ENCODE assay signal across 8 cellular contexts in genomic region chr16:1677942-1678499, GRCh38. TPM values are rescaled to one million over a fixed set of nuclear protein-coding genes. Genes with fewer than 3 reads are reported as not detected.
DNase-seq lines count a peak whose midpoint lies in the region; ATAC-seq and TF ChIP-seq lines count a peak whose summit lies in the region.

Gene JPT2, plus strand, starts transcription at chr16:1678279. Its CDS starts 34 bp downstream, at chr16:1678313.

- dilution Hi-C loops in mammary epithelial cell (cut with HindIII; ENCODE audit: low sequenced_read_pairs) = loop anchor here (10.0 kb wide), 1 partner anchor 383 kb away; no protein-coding TSS in a partner anchor

- H3K27me3 ChIP-seq in WERI-Rb-1 (ENCODE audit: insufficient read depth, low read depth, severe bottlenecking) = no peaks in the 10 kb centered on the region
- H3K27me3 ChIP-seq in mammary epithelial cell (ENCODE audit: insufficient read depth, low read length) = no peaks in the 10 kb centered on the region

- peak within 1 kb of the TSS; percentile 70 for H2AFZ ChIP-seq in mammary epithelial cell (ENCODE audit: low read depth, low read length)

- intact Hi-C loops in mammary epithelial cell (cut with micrococcal nuclease) = loop anchor here (1.0 to 10.0 kb wide), 4 partner anchors 11 to 93 kb away; partner anchors contain the start of genes CRAMP1, IFT140, MAPK8IP3 and NME3

- H3K4me3 ChIP-seq in WERI-Rb-1 (ENCODE audit: low read depth, low read length) = peak within 1 kb of the TSS; percentile 63
- peak within 1 kb of the TSS; percentile 79 to 97 (median 97) for H3K4me3 ChIP-seq in mammary epithelial cell (replicated peaks in 1 of 3; ENCODE audit: insufficient read depth in 1 of 3, low read depth in 2 of 3, low read length in 3 of 3)

- H3K27ac ChIP-seq in WERI-Rb-1 (peak within 1 kb of the TSS; percentile 95), mammary epithelial cell (ENCODE audit: insufficient read depth, low read depth, low read length) (peak within 1 kb of the TSS; percentile 88)

- H3K36me3 ChIP-seq in WERI-Rb-1 = peaks cover 63% of the 10 kb centered on the region
- H3K36me3 ChIP-seq in mammary epithelial cell (ENCODE audit: insufficient read depth, low read length) = no peaks in the 10 kb centered on the region

- H4K20me1 ChIP-seq in mammary epithelial cell (ENCODE audit: insufficient read depth, low read length) = no peaks in the 10 kb centered on the region

- H3K4me1 ChIP-seq in mammary epithelial cell (ENCODE audit: insufficient read depth, low read length) = peaks cover 33% of the 10 kb centered on the region

- peak within 1 kb of the TSS; percentile 97 for H3K4me2 ChIP-seq in mammary epithelial cell (ENCODE audit: insufficient read depth, low read depth, low read length)

- H3K9me3 ChIP-seq in WERI-Rb-1 (ENCODE audit: severe bottlenecking) (no peaks in the 10 kb centered on the region), mammary epithelial cell (replicated peaks; ENCODE audit: insufficient read depth, low read length) (no peaks in the 10 kb centered on the region)

- BruUV-seq in mammary epithelial cell (replicated peaks; lab: Mats Ljungman, UMichigan) = no TSS peak

- DNase-seq in ACHN = peak; percentile 99
- peak; percentile 99 for DNase-seq in NCI-H2227 (lab: John Stamatoyannopoulos, UW; ENCODE audit: unreplicated experiment)
- DNase-seq in WERI-Rb-1 = peak; percentile 98
- DNase-seq in mammary epithelial cell = peak; percentile 98
- peak; percentile 99 for DNase-seq in iPS-NIHi7 (ENCODE audit: extremely low spot score)
- peak; percentile 93 for DNase-seq in smooth muscle cell of the brain vasculature (ENCODE audit: low read depth, low spot score)

- CTCF ChIA-PET in mammary epithelial cell (lab: Charles Lee; ENCODE audit: low non-redundant PET) = interaction anchor here (0.6 to 1.3 kb wide), 2 partner anchors 28 to 45 kb away, joined by 3 to 8 read pairs; partner anchors contain the start of gene MAPK8IP3

- ATAC-seq in GM18873 (IDR thresholded peaks at IDR 0.05; ENCODE audit: low FRiP score, unreplicated experiment) (peak; percentile 92), HG03139 (IDR thresholded peaks at IDR 0.05; ENCODE audit: unreplicated experiment) (peak; percentile 91)

- H3K9ac ChIP-seq in mammary epithelial cell (ENCODE audit: insufficient read depth, low read length) = peak within 1 kb of the TSS; percentile 91

- 2% methylated on average over 8 of the region's 79 CpGs for WGBS in mammary epithelial cell (ENCODE audit: low coverage, missing lambda C conversion rate)

- no peak for TF ChIP-seq CTCF in WERI-Rb-1 (IDR thresholded peaks at IDR 0.05; ENCODE audit: low read depth, low read length)
- no peak for TF ChIP-seq CTCF in mammary epithelial cell (conservative IDR thresholded peaks at IDR 0.05 in 1 of 2, IDR thresholded peaks at IDR 0.05 in 1 of 2; ENCODE audit: extremely low read depth in 1 of 2, insufficient read depth in 1 of 2, low read depth in 1 of 2, low read length in 2 of 2)

- peaks cover 52% of the 10 kb centered on the region for H3K79me2 ChIP-seq in mammary epithelial cell (ENCODE audit: insufficient read depth, low read length)

- in situ Hi-C loops in ACHN (cut with HindIII; ENCODE audit: low pct_ligation_motif_present, low pct_unique_long_range_greater_than_20kb, low sequenced_read_pairs) (no loop called here), mammary epithelial cell (cut with MboI; ENCODE audit: low sequenced_read_pairs in 2 of 2) (no loop called here)

RNA-seq across cellular contexts. Expression of gene JPT2, which starts in this region (rescaled TPM):
- total RNA-seq in mammary epithelial cell = 100 to 1,000 TPM in 1 of 2 donors, 10 to 100 TPM in 1; 53.0 to 117 TPM
- 104 TPM for polyA plus RNA-seq in mammary epithelial cell
- 177 TPM for polyA minus RNA-seq in mammary epithelial cell

Comparison
In these comparisons a context has a peak if more than half of its experiments do, and no peak if none do; other contexts are left out.
1. Peak in every context shown above with its lines: DNase-seq, ATAC-seq, H3K4me3 ChIP-seq and H3K27ac ChIP-seq.